In genomic region chr20:14065774-14066173, GRCh38 we compare ENCODE assay signal across 24 cellular contexts.
"Had no signal": no experiment of that assay in that cellular context is flagged by ENCODE, and none has a peak within 500 bp of the region (broad histone marks: within the 10 kb centered on the region; RNA-seq: fewer than 3 reads in every experiment).

No MANE protein-coding gene starts in this region.

- H3K4me1 ChIP-seq: esophagus squamous epithelium, heart right ventricle, left ventricle myocardium inferior, lower lobe of right lung had no signal

- H3K27me3 ChIP-seq: esophagus squamous epithelium, gastrocnemius medialis, heart right ventricle had no signal

- H3K9me3 ChIP-seq: esophagus squamous epithelium, gastrocnemius medialis, heart right ventricle, left ventricle myocardium inferior, lower lobe of right lung, mucosa of descending colon had no signal

- ATAC-seq: effector memory CD8-positive, alpha-beta T cell; esophagus mucosa; gastrocnemius medialis; heart right ventricle; left cardiac atrium; lower lobe of right lung; mucosa of descending colon had no signal

- FAIRE-seq: colon, endometrium, keratinocyte had no signal

- H3K36me3 ChIP-seq: esophagus squamous epithelium, gastrocnemius medialis, heart right ventricle, left ventricle myocardium inferior, lower lobe of right lung had no signal

- H3K27ac ChIP-seq: coronary artery, epithelial cell of prostate, esophagus squamous epithelium, gastrocnemius medialis, heart right ventricle, left ventricle myocardium inferior, lower lobe of right lung had no signal

- H3K4me3 ChIP-seq: coronary artery, esophagus squamous epithelium, gastrocnemius medialis, heart right ventricle, left ventricle myocardium inferior, lower lobe of right lung, mucosa of descending colon had no signal

- DNase-seq: dermis blood vessel endothelial cell; effector CD8-positive, alpha-beta T cell; effector memory CD8-positive, alpha-beta T cell; endodermal cell; erythroblast; esophagus squamous epithelium; foreskin fibroblast; foreskin melanocyte; gastrocnemius medialis; glutamatergic neuron; head of caudate nucleus; heart right ventricle; hippocampal formation; left cardiac atrium; left ventricle myocardium inferior; lower lobe of right lung; mesenchymal stem cell; mucosa of descending colon had no signal
